ENCODE assay signal across 10 cellular contexts in genomic region chr16:31113420-31114124, GRCh38. TPM values are rescaled to one million over a fixed set of nuclear protein-coding genes. Genes with fewer than 3 reads are reported as not detected.
DNase-seq lines count a peak whose midpoint lies in the region; ATAC-seq and TF ChIP-seq lines count a peak whose summit lies in the region.
"Had no signal": no experiment of that assay in that cellular context is flagged by ENCODE, and none has a peak within 500 bp of the region (broad histone marks: within the 10 kb centered on the region; RNA-seq: fewer than 3 reads in every experiment).

No MANE protein-coding gene starts in this region.

- peaks cover 32% of the 10 kb centered on the region for H3F3A ChIP-seq in PC-9 (ENCODE audit: insufficient read depth, low read depth)

- H3K27ac ChIP-seq in PC-9 (0 out of 2 replicates have a peak overlapping the region, but pooled peaks have one; percentile 31), esophagus squamous epithelium (peak overlapping the region; percentile 20 to 86 (median 76)), sigmoid colon (peak overlapping the region; percentile 44 to 92 (median 53))
- H3K27ac ChIP-seq: WERI-Rb-1 had no signal

- no peak for TF ChIP-seq POLR2A in esophagus squamous epithelium (IDR thresholded peaks at IDR 0.05)
- no peak for TF ChIP-seq POLR2A in sigmoid colon (IDR thresholded peaks at IDR 0.05)

- H4K20me1 ChIP-seq in PC-9 (ENCODE audit: insufficient read depth): no peaks in the 10 kb centered on the region

- ATAC-seq in GM21786 (IDR thresholded peaks at IDR 0.05; ENCODE audit: unreplicated experiment) (peak; percentile 31), GM21515 (IDR thresholded peaks at IDR 0.05; ENCODE audit: unreplicated experiment) (no peak)

- POLR2A ChIA-PET in PC-9 (lab: Charles Lee; ENCODE audit: unreplicated experiment): interaction anchor here (0.6 to 1.4 kb wide), 4 partner anchors 22 to 106 kb away, joined by 6 to 11 read pairs (median 8); partner anchors contain the start of genes ZNF646 and ZNF668

- H3K9me2 ChIP-seq in PC-9 (ENCODE audit: insufficient read depth): no peaks in the 10 kb centered on the region

- no peaks in the 10 kb centered on the region; the same call in 1 of the 2 replicates for H3K36me3 ChIP-seq in PC-9 (ENCODE audit: low read depth)
- H3K36me3 ChIP-seq in esophagus squamous epithelium: peaks cover 17 to 36% (median 22%) of the 10 kb centered on the region in 3 donors
- H3K36me3 ChIP-seq in sigmoid colon: peaks cover 14 to 38% (median 26%) of the 10 kb centered on the region in 4 donors

- peaks cover 10% of the 10 kb centered on the region for H3K4me1 ChIP-seq in PC-9 (replicated peaks; ENCODE audit: insufficient read depth)
- peaks cover 29 to 89% (median 33%) of the 10 kb centered on the region in 3 donors for H3K4me1 ChIP-seq in esophagus squamous epithelium
- H3K4me1 ChIP-seq in sigmoid colon: peaks cover 0 to 34% (median 27%) of the 10 kb centered on the region in 4 donors

- H3K79me2 ChIP-seq in PC-9 (ENCODE audit: low read depth): peaks cover 30% of the 10 kb centered on the region

- no peaks in the 10 kb centered on the region for H3K27me3 ChIP-seq in PC-9 (ENCODE audit: insufficient read depth, low read depth)
- H3K27me3 ChIP-seq in esophagus squamous epithelium: no peaks in the 10 kb centered on the region
- H3K27me3 ChIP-seq in sigmoid colon: no peaks in the 10 kb centered on the region

- no peak overlapping the region for H2AFZ ChIP-seq in PC-9

- H3K4me3 ChIP-seq in PC-9 (no peak overlapping the region), esophagus squamous epithelium (no peak overlapping the region), sigmoid colon (no peak overlapping the region)

- no TSS peak for BruUV-seq in PC-9 (replicated peaks; lab: Mats Ljungman, UMichigan)

- TF ChIP-seq CTCF in PC-9 (conservative IDR thresholded peaks at IDR 0.05) (no peak), esophagus squamous epithelium (IDR thresholded peaks at IDR 0.05) (no peak), sigmoid colon (IDR thresholded peaks at IDR 0.05) (no peak)

- 40 to 43% methylated on average over 2 of the region's 2 CpGs for whole genome bisulfite sequencing in esophagus squamous epithelium, 2 donors
- WGBS in sigmoid colon, 2 donors: 42 to 52% methylated on average over 2 of the region's 2 CpGs

- no peak for DNase-seq in PC-9
- DNase-seq in esophagus squamous epithelium (lab: John Stamatoyannopoulos, UW): no peak
- DNase-seq in sigmoid colon: no peak
- DNase-seq in iPS-NIHi11 (ENCODE audit: low spot score): no peak
- DNase-seq in NCI-H69 (lab: John Stamatoyannopoulos, UW): no peak
- no peak for DNase-seq in effector CD4-positive, alpha-beta T cell
- DNase-seq: NCI-H1417 treated with DMSO at 0.1 percent for 48 hours, WERI-Rb-1 had no signal

- intact Hi-C loops in PC-9 (cut with micrococcal nuclease; ENCODE audit: unreplicated experiment) (no loop called here), esophagus squamous epithelium (cut with DNase I) (no loop called here), sigmoid colon (cut with DNase I) (loop anchor here (10.0 kb wide), 1 partner anchor 341 kb away; the partner anchor contains the start of gene ARMC5)

- CTCF ChIA-PET in PC-9 (lab: Charles Lee): interaction anchor here (0.6 kb wide), 1 partner anchor 95 kb away, joined by 3 read pairs; no protein-coding TSS in a partner anchor

- no peak overlapping the region for H3K4me2 ChIP-seq in PC-9

- H3K9me3 ChIP-seq in PC-9 (ENCODE audit: insufficient read depth, low read depth): no peaks in the 10 kb centered on the region
- no peaks in the 10 kb centered on the region for H3K9me3 ChIP-seq in esophagus squamous epithelium
- H3K9me3 ChIP-seq in sigmoid colon: no peaks in the 10 kb centered on the region

- no peak for TF ChIP-seq EP300 in sigmoid colon (IDR thresholded peaks at IDR 0.05)

RNA-seq across cellular contexts. Expression of gene KAT8, which starts 3.9 kb away (rescaled TPM):
- total RNA-seq in PC-9 (2021): 81.4 and 84.3 TPM in 2 replicates
- 10 to 100 TPM; 25.7 to 57.2 (median 30.4) TPM for total RNA-seq in esophagus squamous epithelium
- 10 to 100 TPM; 57.1 to 65.7 (median 62.5) TPM for total RNA-seq in sigmoid colon
- polyA plus RNA-seq in sigmoid colon: 10 to 100 TPM; 31.2 to 54.0 (median 38.8) TPM

RNA-seq across cellular contexts. Expression of gene BCKDK, which starts 5.4 kb away (rescaled TPM):
- total RNA-seq in PC-9 (2021) (41.5 and 66.5 TPM in 2 replicates), esophagus squamous epithelium (10 to 100 TPM; 26.6 to 39.8 (median 33.5) TPM), sigmoid colon (10 to 100 TPM; 29.5 to 42.7 (median 33.7) TPM)
- 10 to 100 TPM; 21.6 to 33.2 (median 32.1) TPM for polyA plus RNA-seq in sigmoid colon

RNA-seq across cellular contexts. Expression of gene VKORC1, which starts 19.0 kb away (rescaled TPM):
- total RNA-seq in PC-9 (2021): 46.0 and 59.9 TPM in 2 replicates
- total RNA-seq in esophagus squamous epithelium: 10 to 100 TPM; 27.6 to 56.6 (median 44.0) TPM
- total RNA-seq in sigmoid colon: 100 to 1,000 TPM; 107 to 165 (median 116) TPM
- 10 to 100 TPM; 30.5 to 66.5 (median 45.6) TPM for polyA plus RNA-seq in sigmoid colon

RNA-seq across cellular contexts. Expression of gene PRSS8, which starts 22.0 kb away (rescaled TPM):
- total RNA-seq in PC-9 (2021): 147 and 154 TPM in 2 replicates
- 100 to 1,000 TPM in 1 of 4 donors, 10 to 100 TPM in 3; 39.2 to 121 (median 49.2) TPM for total RNA-seq in esophagus squamous epithelium
- 1 to 10 TPM in 2 of 4 donors, under 1 TPM in 1, not detected in 1; 0.16 to 3.2 (median 1.1) TPM for total RNA-seq in sigmoid colon
- 100 to 1,000 TPM in 1 of 3 donors, 10 to 100 TPM in 2; 54.7 to 342 (median 84.4) TPM for polyA plus RNA-seq in sigmoid colon

RNA-seq across cellular contexts. Expression of gene PRSS53, which starts 24.8 kb away (rescaled TPM):
- total RNA-seq in PC-9 (2021): 7.7 and 9.2 TPM in 2 replicates
- total RNA-seq in esophagus squamous epithelium: 1 to 10 TPM in 3 of 4 donors, under 1 TPM in 1; 0.41 to 1.3 (median 1.1) TPM
- total RNA-seq in sigmoid colon: 1 to 10 TPM; 1.1 to 9.1 (median 2.6) TPM
- polyA plus RNA-seq in sigmoid colon: 1 to 10 TPM in 1 of 3 donors, not detected in 2; 2.0 TPM
